ENCODE assay signal across 15 cellular contexts in genomic region chr11:69167130-69167915, GRCh38. TPM values are rescaled to one million over a fixed set of nuclear protein-coding genes. Genes with fewer than 3 reads are reported as not detected.
DNase-seq lines count a peak whose midpoint lies in the region; ATAC-seq, FAIRE-seq and TF ChIP-seq lines count a peak whose summit lies in the region.
"Had no signal": no experiment of that assay in that cellular context is flagged by ENCODE, and none has a peak within 500 bp of the region (broad histone marks: within the 10 kb centered on the region; RNA-seq: fewer than 3 reads in every experiment).

No MANE protein-coding gene starts in this region.

- DNase-seq in GM19239 (ENCODE audit: insufficient read length, low spot score) (no peak), dorsolateral prefrontal cortex (no peak), GOT3 (lab: John Stamatoyannopoulos, UW) (no peak), T-helper 9 cell (no peak)
- DNase-seq in stimulated activated naive B cell treated with anti-CD40 and anti-IgM and Interleukin-4, amounts not matched to agents 10 μg/mL and 1 μg/mL and 100 μg/mL, for 72 hours: no peak
- DNase-seq: DMS79 treated with DMSO at 0.1 percent for 48 hours, NCI-H2081, NCI-H748 treated with DMSO at 0.1 percent for 48 hours had no signal

- peaks cover 19% of the 10 kb centered on the region for H3K4me1 Mint-ChIP-seq in activated T-helper 17 cell treated with anti-CD3 and anti-CD28 coated beads, Interleukin-2, amount 50 U/mL, for 72 hours
- peaks cover 24 to 39% of the 10 kb centered on the region in 2 donors for H3K4me1 Mint-ChIP-seq in stimulated activated naive B cell treated with anti-CD40 and anti-IgM and Interleukin-4, amounts not matched to agents 10 μg/mL and 1 μg/mL and 100 μg/mL, for 72 hours

- no peak overlapping the region for H3K27ac ChIP-seq in dorsolateral prefrontal cortex
- H3K27ac ChIP-seq: neural progenitor cell had no signal

- H3K4me3 ChIP-seq in dorsolateral prefrontal cortex: no peak overlapping the region
- H3K4me3 ChIP-seq: neural progenitor cell had no signal

- peaks cover 18% of the 10 kb centered on the region for H3K27me3 Mint-ChIP-seq in activated T-helper 17 cell treated with anti-CD3 and anti-CD28 coated beads, Interleukin-2, amount 50 U/mL, for 72 hours
- peaks cover 26 to 29% of the 10 kb centered on the region in 2 donors for H3K27me3 Mint-ChIP-seq in stimulated activated naive B cell treated with anti-CD40 and anti-IgM and Interleukin-4, amounts not matched to agents 10 μg/mL and 1 μg/mL and 100 μg/mL, for 72 hours

- H3K27me3 ChIP-seq in dorsolateral prefrontal cortex: no peaks in the 10 kb centered on the region
- H3K27me3 ChIP-seq: ascending aorta, neural progenitor cell had no signal

- peak overlapping the region; percentile 73 for H3K4me3 Mint-ChIP-seq in activated T-helper 17 cell treated with anti-CD3 and anti-CD28 coated beads, Interleukin-2, amount 50 U/mL, for 72 hours
- H3K4me3 Mint-ChIP-seq in stimulated activated naive B cell treated with anti-CD40 and anti-IgM and Interleukin-4, amounts not matched to agents 10 μg/mL and 1 μg/mL and 100 μg/mL, for 72 hours: peak overlapping the region; percentile 77 to 78
- H3K4me3 Mint-ChIP-seq: CD14-positive monocyte had no signal

- peak; percentile 28 for FAIRE-seq in GM19239 (lab: Jason Lieb, UNC)
- FAIRE-seq: colon had no signal

- no peaks in the 10 kb centered on the region for H3K36me3 Mint-ChIP-seq in activated T-helper 17 cell treated with anti-CD3 and anti-CD28 coated beads, Interleukin-2, amount 50 U/mL, for 72 hours (ENCODE audit: low read depth)
- H3K36me3 Mint-ChIP-seq in stimulated activated naive B cell treated with anti-CD40 and anti-IgM and Interleukin-4, amounts not matched to agents 10 μg/mL and 1 μg/mL and 100 μg/mL, for 72 hours: peaks cover 3 to 19% of the 10 kb centered on the region in 2 donors
- H3K36me3 Mint-ChIP-seq: CD14-positive monocyte, neural progenitor cell had no signal

- no peak for TF ChIP-seq CTCF in dorsolateral prefrontal cortex (IDR thresholded peaks at IDR 0.05 in 54 of 56, conservative IDR thresholded peaks at IDR 0.05 in 2 of 56; ENCODE audit: low read depth in 1 of 56, partially characterized antibody in 56 of 56)

- H3K9me3 Mint-ChIP-seq in activated T-helper 17 cell treated with anti-CD3 and anti-CD28 coated beads, Interleukin-2, amount 50 U/mL, for 72 hours: peaks cover 8% of the 10 kb centered on the region
- peaks cover 16 to 25% of the 10 kb centered on the region in 2 donors for H3K9me3 Mint-ChIP-seq in stimulated activated naive B cell treated with anti-CD40 and anti-IgM and Interleukin-4, amounts not matched to agents 10 μg/mL and 1 μg/mL and 100 μg/mL, for 72 hours

- peak overlapping the region; percentile 83 for H3K27ac Mint-ChIP-seq in activated T-helper 17 cell treated with anti-CD3 and anti-CD28 coated beads, Interleukin-2, amount 50 U/mL, for 72 hours
- peak overlapping the region; percentile 97 for H3K27ac Mint-ChIP-seq in stimulated activated naive B cell treated with anti-CD40 and anti-IgM and Interleukin-4, amounts not matched to agents 10 μg/mL and 1 μg/mL and 100 μg/mL, for 72 hours

- ATAC-seq in HG03045 (IDR thresholded peaks at IDR 0.05; ENCODE audit: unreplicated experiment): peak; percentile 6
- ATAC-seq in activated T-helper 17 cell treated with anti-CD3 and anti-CD28 coated beads, Interleukin-2, amount 50 U/mL, for 72 hours (replicated peaks): no peak
- ATAC-seq in stimulated activated naive B cell treated with anti-CD40 and anti-IgM and Interleukin-4, amounts not matched to agents 10 μg/mL and 1 μg/mL and 100 μg/mL, for 72 hours (replicated peaks): peak; percentile 25 to 29

- intact Hi-C loops in dorsolateral prefrontal cortex (cut with DNase I): no loop called here

RNA-seq across cellular contexts. Expression of gene SMIM38, which starts 11.6 kb away (rescaled TPM):
- 1 to 10 TPM in 1 of 2 donors, under 1 TPM in 1; 0.26 to 4.7 TPM for total RNA-seq in activated T-helper 17 cell treated with anti-CD3 and anti-CD28 coated beads, Interleukin-2, amount 50 U/mL, for 72 hours
- total RNA-seq in dorsolateral prefrontal cortex: 1 to 10 TPM in 119 of 120 experiments, under 1 TPM in 1; 1.00 to 8.6 (median 4.0) TPM
- total RNA-seq: epithelial cell of proximal tubule had no signal
